ENCODE assay signal across 2 cellular contexts in genomic region chr12:121465921-121466799, GRCh38.
TF ChIP-seq lines count a peak whose summit lies in the region.

No MANE protein-coding gene starts in this region.

TF ChIP-seq in SK-N-SH, 30 proteins besides CTCF, POLR2A, EP300 and RAD21 (continued from another document):
- TF ChIP-seq REST (IDR thresholded peaks at IDR 0.05; ENCODE audit: low read depth, low read length) = no peak
- no peak for TF ChIP-seq TAF1 (IDR thresholded peaks at IDR 0.05; ENCODE audit: borderline replicate concordance, low read depth, low read length)
- TF ChIP-seq RFX5 (IDR thresholded peaks at IDR 0.05; ENCODE audit: low read length) = no peak
- TF ChIP-seq SIN3A (IDR thresholded peaks at IDR 0.05; ENCODE audit: borderline replicate concordance, low read depth, low read length) = no peak
- TF ChIP-seq ELF1 (IDR thresholded peaks at IDR 0.05) = no peak
- no peak for TF ChIP-seq EZH2phosphoT487 (IDR thresholded peaks at IDR 0.05; ENCODE audit: borderline replicate concordance, low read depth)
- no peak for TF ChIP-seq RXRA (IDR thresholded peaks at IDR 0.05; ENCODE audit: borderline replicate concordance, low read depth)
- no peak for TF ChIP-seq YY1 (IDR thresholded peaks at IDR 0.05; ENCODE audit: low read depth)

TF ChIP-seq in SK-N-SH treated with all-trans-retinoic acid at 6 μM for 48 hours, 23 proteins besides CTCF, POLR2A, EP300 and RAD21 (continued from another document):
- no peak for TF ChIP-seq TSHZ2 (CRISPR knock-in tag; IDR thresholded peaks at IDR 0.05)
- TF ChIP-seq ESRRG (CRISPR knock-in tag; IDR thresholded peaks at IDR 0.05) = no peak
